Comparison of ENCODE assay signal across 21 cellular contexts in genomic region chr12:57512665-57513064, GRCh38. TPM values are rescaled to one million over a fixed set of nuclear protein-coding genes. Genes with fewer than 3 reads are reported as not detected.
DNase-seq lines count a peak whose midpoint lies in the region; ATAC-seq and TF ChIP-seq lines count a peak whose summit lies in the region.
"Had no signal": no experiment of that assay in that cellular context is flagged by ENCODE, and none has a peak within 500 bp of the region (broad histone marks: within the 10 kb centered on the region; RNA-seq: fewer than 3 reads in every experiment).

No MANE protein-coding gene starts in this region.

- no peak overlapping the region for H3K4me3 Mint-ChIP-seq in immature natural killer cell
- H3K4me3 Mint-ChIP-seq in stimulated activated memory B cell treated with anti-CD40 and anti-IgM and Interleukin-4, amounts not matched to agents 10 μg/mL and 1 μg/mL and 100 μg/mL, for 72 hours = no peak overlapping the region
- H3K4me3 Mint-ChIP-seq: neural progenitor cell had no signal

- H3K4me1 ChIP-seq in gastroesophageal sphincter = peaks cover 3 to 19% (median 5%) of the 10 kb centered on the region in 3 donors
- H3K4me1 ChIP-seq: neural progenitor cell had no signal

- no peaks in the 10 kb centered on the region for H3K9me3 Mint-ChIP-seq in activated naive CD4-positive, alpha-beta T cell treated with anti-CD3 and anti-CD28 coated beads, Interleukin-2, amount 50 U/mL, for 72 hours
- no peaks in the 10 kb centered on the region for H3K9me3 Mint-ChIP-seq in immature natural killer cell
- H3K9me3 Mint-ChIP-seq in stimulated activated memory B cell treated with anti-CD40 and anti-IgM and Interleukin-4, amounts not matched to agents 10 μg/mL and 1 μg/mL and 100 μg/mL, for 72 hours = no peaks in the 10 kb centered on the region
- H3K9me3 Mint-ChIP-seq: neural progenitor cell had no signal

- H3K4me1 Mint-ChIP-seq in immature natural killer cell = peaks cover 4 to 21% of the 10 kb centered on the region in 2 donors
- H3K4me1 Mint-ChIP-seq in stimulated activated memory B cell treated with anti-CD40 and anti-IgM and Interleukin-4, amounts not matched to agents 10 μg/mL and 1 μg/mL and 100 μg/mL, for 72 hours = peaks cover 16% of the 10 kb centered on the region

- peak overlapping the region; percentile 21 for H3K27ac ChIP-seq in VCaP
- peak overlapping the region in 1 of 4 donors; percentile 3 for H3K27ac ChIP-seq in gastroesophageal sphincter
- H3K27ac ChIP-seq: neural progenitor cell, prostate gland, transverse colon, WERI-Rb-1 had no signal

- peaks cover 16 to 21% of the 10 kb centered on the region in 2 donors for H3K36me3 Mint-ChIP-seq in activated naive CD4-positive, alpha-beta T cell treated with anti-CD3 and anti-CD28 coated beads, Interleukin-2, amount 50 U/mL, for 72 hours
- peaks cover 16 to 64% (median 30%) of the 10 kb centered on the region in 3 donors for H3K36me3 Mint-ChIP-seq in immature natural killer cell
- H3K36me3 Mint-ChIP-seq in stimulated activated memory B cell treated with anti-CD40 and anti-IgM and Interleukin-4, amounts not matched to agents 10 μg/mL and 1 μg/mL and 100 μg/mL, for 72 hours = peaks cover 78% of the 10 kb centered on the region

- TF ChIP-seq POLR2A in gastroesophageal sphincter (IDR thresholded peaks at IDR 0.05) = no peak

- H3K4me3 ChIP-seq in gastroesophageal sphincter = no peak overlapping the region
- no peak overlapping the region for H3K4me3 ChIP-seq in MG63
- H3K4me3 ChIP-seq: neural progenitor cell, prostate gland, transverse colon had no signal

- no peak for DNase-seq in activated naive CD4-positive, alpha-beta T cell treated with anti-CD3 and anti-CD28 coated beads, Interleukin-2, amount 50 U/mL, for 72 hours (ENCODE audit: low spot score in 2 of 2)
- no peak for DNase-seq in activated naive CD4-positive, alpha-beta T cell (lab: John Stamatoyannopoulos, UW)
- no peak for DNase-seq in immature natural killer cell
- DNase-seq in hippocampal formation (lab: John Stamatoyannopoulos, UW) = no peak
- no peak for DNase-seq in MG63
- DNase-seq: activated gamma-delta T cell treated with Interleukin-2 at 50 U/mL for 16 hours; KG1; NCI-H2081; stimulated activated CD4-positive, alpha-beta T cell treated with anti-CD3 and anti-CD28 coated beads, Interleukin-2, amount 100 ng/mL, for 24 hours; stimulated activated naive CD8-positive, alpha-beta T cell treated with anti-CD3 and anti-CD28 coated beads, Interleukin-15, Interleukin-2, amounts not matched to agents 100 U/mL and 50 U/mL, for 24 hours; T-helper 2 cell; transverse colon; WERI-Rb-1 had no signal

- H3K27me3 ChIP-seq in gastroesophageal sphincter (no peaks in the 10 kb centered on the region), MG63 (no peaks in the 10 kb centered on the region)
- H3K27me3 ChIP-seq: neural progenitor cell, transverse colon had no signal

- H3K36me3 ChIP-seq in gastroesophageal sphincter (peaks cover 7 to 93% of the 10 kb centered on the region in 2 donors), MG63 (peaks cover 84% of the 10 kb centered on the region)

- peaks cover 0 to 5% (median 2%) of the 10 kb centered on the region in 3 donors for H3K27me3 Mint-ChIP-seq in immature natural killer cell (ENCODE audit: low read depth in 3 of 3)
- H3K27me3 Mint-ChIP-seq in stimulated activated memory B cell treated with anti-CD40 and anti-IgM and Interleukin-4, amounts not matched to agents 10 μg/mL and 1 μg/mL and 100 μg/mL, for 72 hours = no peaks in the 10 kb centered on the region

- ATAC-seq in activated naive CD4-positive, alpha-beta T cell treated with anti-CD3 and anti-CD28 coated beads, Interleukin-2, amount 50 U/mL, for 72 hours = no peak
- ATAC-seq in stimulated activated memory B cell treated with anti-CD40 and anti-IgM and Interleukin-4, amounts not matched to agents 10 μg/mL and 1 μg/mL and 100 μg/mL, for 72 hours = no peak
- no peak for ATAC-seq in gastroesophageal sphincter
- ATAC-seq: Panc1; stimulated activated naive CD8-positive, alpha-beta T cell treated with anti-CD3 and anti-CD28 coated beads, Interleukin-15, Interleukin-2, amounts not matched to agents 100 U/mL and 50 U/mL, for 24 hours had no signal

- H3K9me3 ChIP-seq in gastroesophageal sphincter (no peaks in the 10 kb centered on the region), MG63 (no peaks in the 10 kb centered on the region)
- H3K9me3 ChIP-seq: prostate gland, transverse colon had no signal

- WGBS in gastroesophageal sphincter (ENCODE audit: low coverage in 1 of 2), 2 donors = 91 to 96% methylated on average over 4 to 6 of the region's 6 CpGs

- H3K27ac Mint-ChIP-seq in activated naive CD4-positive, alpha-beta T cell treated with anti-CD3 and anti-CD28 coated beads, Interleukin-2, amount 50 U/mL, for 72 hours = peak overlapping the region; percentile 52 to 61
- H3K27ac Mint-ChIP-seq in immature natural killer cell = peak overlapping the region in 4 of 6 donors; percentile 6 to 83 (median 29)
- peak overlapping the region; percentile 3 for H3K27ac Mint-ChIP-seq in stimulated activated memory B cell treated with anti-CD40 and anti-IgM and Interleukin-4, amounts not matched to agents 10 μg/mL and 1 μg/mL and 100 μg/mL, for 72 hours
- H3K27ac Mint-ChIP-seq: neural progenitor cell had no signal

- TF ChIP-seq CTCF in VCaP (conservative IDR thresholded peaks at IDR 0.05) (no peak), gastroesophageal sphincter (IDR thresholded peaks at IDR 0.05) (no peak)

- TF ChIP-seq EP300 in gastroesophageal sphincter (IDR thresholded peaks at IDR 0.05) = no peak

RNA-seq across cellular contexts. Expression of gene DDIT3, which starts 7.6 kb away (rescaled TPM):
- 10 to 100 TPM; 24.9 to 79.8 TPM for total RNA-seq in activated naive CD4-positive, alpha-beta T cell treated with anti-CD3 and anti-CD28 coated beads, Interleukin-2, amount 50 U/mL, for 72 hours
- 10 to 100 TPM; 22.8 to 38.8 (median 29.4) TPM for polyA plus RNA-seq in immature natural killer cell
- 10 to 100 TPM; 17.7 to 41.2 (median 36.5) TPM for total RNA-seq in gastroesophageal sphincter
- 9.9 and 17.1 TPM in 2 replicates for total RNA-seq in MG63 (2014; rRNA removed; shearing (Covaris generic); ENCODE audit: low replicate concordance)

RNA-seq across cellular contexts. Expression of gene MBD6, which starts 10.0 kb away (rescaled TPM):
- total RNA-seq in activated naive CD4-positive, alpha-beta T cell treated with anti-CD3 and anti-CD28 coated beads, Interleukin-2, amount 50 U/mL, for 72 hours = 10 to 100 TPM; 66.4 to 77.5 TPM
- polyA plus RNA-seq in immature natural killer cell = 1 to 10 TPM; 1.8 to 5.5 (median 2.7) TPM
- total RNA-seq in gastroesophageal sphincter = 10 to 100 TPM in 3 of 4 donors, 1 to 10 TPM in 1; 8.9 to 22.6 (median 19.7) TPM
- total RNA-seq in MG63 (2014; rRNA removed; shearing (Covaris generic); ENCODE audit: low replicate concordance) = 0.07 and 3.0 TPM in 2 replicates

RNA-seq across cellular contexts. Expression of gene MARS1, which starts 24.8 kb away (rescaled TPM):
- 100 to 1,000 TPM; 267 to 292 TPM for total RNA-seq in activated naive CD4-positive, alpha-beta T cell treated with anti-CD3 and anti-CD28 coated beads, Interleukin-2, amount 50 U/mL, for 72 hours
- polyA plus RNA-seq in immature natural killer cell = 100 to 1,000 TPM; 100 to 158 (median 114) TPM
- total RNA-seq in gastroesophageal sphincter = 100 to 1,000 TPM in 1 of 4 donors, 10 to 100 TPM in 3; 67.4 to 209 (median 81.7) TPM
- 245 and 285 TPM in 2 replicates for total RNA-seq in MG63 (2014; rRNA removed; shearing (Covaris generic); ENCODE audit: low replicate concordance)

RNA-seq across cellular contexts. Expression of gene ARHGAP9, which starts 33.0 kb away (rescaled TPM):
- total RNA-seq in activated naive CD4-positive, alpha-beta T cell treated with anti-CD3 and anti-CD28 coated beads, Interleukin-2, amount 50 U/mL, for 72 hours = 100 to 1,000 TPM; 151 to 195 TPM
- 100 to 1,000 TPM; 148 to 294 (median 163) TPM for polyA plus RNA-seq in immature natural killer cell
- total RNA-seq in gastroesophageal sphincter = 10 to 100 TPM in 1 of 4 donors, 1 to 10 TPM in 3; 5.6 to 13.1 (median 8.9) TPM
- not detected in 2 replicates for total RNA-seq in MG63 (2014; rRNA removed; shearing (Covaris generic); ENCODE audit: low replicate concordance)
- total RNA-seq: NCI-H460, SK-MEL-5 had no signal

RNA-seq across cellular contexts. Expression of gene DCTN2, which starts 34.3 kb away (rescaled TPM):
- 100 to 1,000 TPM in 1 of 2 donors, 10 to 100 TPM in 1; 77.1 to 122 TPM for total RNA-seq in activated naive CD4-positive, alpha-beta T cell treated with anti-CD3 and anti-CD28 coated beads, Interleukin-2, amount 50 U/mL, for 72 hours
- 10 to 100 TPM; 90.2 to 99.0 (median 93.8) TPM for polyA plus RNA-seq in immature natural killer cell
- 100 to 1,000 TPM; 138 to 204 (median 182) TPM for total RNA-seq in gastroesophageal sphincter
- total RNA-seq in MG63 (2014; rRNA removed; shearing (Covaris generic); ENCODE audit: low replicate concordance) = 158 and 249 TPM in 2 replicates

Comparison
In these comparisons a context has a peak if more than half of its experiments do, and no peak if none do; other contexts are left out.
1. H3K27ac Mint-ChIP-seq: peak in every context shown above with its lines; median percentile 56 in activated naive CD4-positive, alpha-beta T cell treated with anti-CD3 and anti-CD28 coated beads, Interleukin-2, amount 50 U/mL, for 72 hours; 29 in immature natural killer cell; 3 in stimulated activated memory B cell treated with anti-CD40 and anti-IgM and Interleukin-4, amounts not matched to agents 10 μg/mL and 1 μg/mL and 100 μg/mL, for 72 hours.